33 cellular contexts compared by ENCODE assay signal in the genomic region with DNA sequence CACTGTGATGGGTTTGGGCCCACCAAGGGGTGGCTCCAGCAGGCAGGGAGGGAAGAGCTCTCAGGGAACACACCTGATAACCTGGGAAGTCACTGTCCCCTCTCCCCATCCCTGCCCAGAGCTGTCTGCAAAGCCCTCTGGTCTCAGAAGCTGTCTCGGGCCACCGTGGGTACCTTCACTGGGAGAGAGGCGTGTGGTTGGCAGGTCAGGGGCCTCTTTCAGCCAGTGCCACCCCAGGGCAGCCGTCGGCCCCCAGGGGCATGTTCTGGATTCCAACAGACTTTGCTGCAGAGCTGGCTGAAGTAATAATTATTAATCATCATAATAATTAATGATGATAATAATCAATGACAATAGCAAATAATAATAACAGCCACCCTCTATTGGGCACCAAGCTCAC. TPM values are rescaled to one million over a fixed set of nuclear protein-coding genes. Genes with fewer than 3 reads are reported as not detected.
DNase-seq lines count a peak whose midpoint lies in the region; TF ChIP-seq lines count a peak whose summit lies in the region.
"Had no signal": no experiment of that assay in that cellular context is flagged by ENCODE, and none has a peak within 500 bp of the region (broad histone marks: within the 10 kb centered on the region; RNA-seq: fewer than 3 reads in every experiment).

No MANE protein-coding gene starts in this region.

- TF ChIP-seq POLR2A in spleen (IDR thresholded peaks at IDR 0.05) = no peak

- no peak overlapping the region for H3K23ac ChIP-seq in neuronal stem cell (ENCODE audit: low read depth, low read length, poor library complexity)

- intact Hi-C loops in spleen (cut with DNase I; ENCODE audit: low total_unique reads) = no loop called here

- H4K8ac ChIP-seq in neuronal stem cell (ENCODE audit: low read depth, low read length) = no peak overlapping the region

- H2BK12ac ChIP-seq in neuronal stem cell (ENCODE audit: low read length) = no peak overlapping the region

- CTCF ChIA-PET in activated naive CD4-positive, alpha-beta T cell treated with anti-CD3 and anti-CD28 coated beads, Interleukin-2, amount 10 ng/mL, durations not matched to agents 7 days and 5 days (lab: Charles Lee) = no interaction called here

- WGBS in neuronal stem cell (ENCODE audit: extremely low coverage in 2 of 2, insufficient read length in 2 of 2, insufficient replicate concordance in 1 of 2), 2 donors = no CpG with 5 or more reads among the region's 5 CpGs
- WGBS in spleen, 5 donors = 62 to 94% (median 82%) methylated on average over 5 of the region's 5 CpGs

- H3K18ac ChIP-seq in neuronal stem cell (ENCODE audit: low read length) = no peak overlapping the region

- H2BK5ac ChIP-seq in neuronal stem cell (ENCODE audit: low read length) = no peak overlapping the region

- H2AK5ac ChIP-seq in neuronal stem cell (ENCODE audit: low read depth, low read length) = peak overlapping the region; percentile 83

- no peaks in the 10 kb centered on the region for H3K4me1 Mint-ChIP-seq in activated naive CD4-positive, alpha-beta T cell treated with anti-CD3 and anti-CD28 coated beads, Interleukin-2, amount 10 ng/mL, durations not matched to agents 7 days and 5 days
- H3K4me1 Mint-ChIP-seq: B cell; CD14-positive monocyte; CD4-positive, alpha-beta memory T cell; CD4-positive, CD25-positive, alpha-beta regulatory T cell; CD8-positive, alpha-beta memory T cell had no signal

- no peak overlapping the region for H2BK15ac ChIP-seq in neuronal stem cell (ENCODE audit: low read length)

- H3K4me2 ChIP-seq in neuronal stem cell (ENCODE audit: insufficient read depth, low read length, poor library complexity, severe bottlenecking) (no peak overlapping the region), osteoblast (ENCODE audit: insufficient read depth, low read length) (no peak overlapping the region)
- H3K4me2 ChIP-seq: A549; BLaER1; BLaER1 treated with 17β-estradiol and CSF1 and Interleukin-3, amounts not matched to agents 10 nM and 100 nM had no signal

- peaks cover 4% of the 10 kb centered on the region for H3K79me1 ChIP-seq in neuronal stem cell (ENCODE audit: low read depth, low read length)

- no peaks in the 10 kb centered on the region for H3K79me2 ChIP-seq in osteoblast (ENCODE audit: insufficient read depth, low read length)

- no peak overlapping the region for H2BK120ac ChIP-seq in neuronal stem cell (ENCODE audit: low read depth, low read length)

- no peak overlapping the region for H3K4ac ChIP-seq in neuronal stem cell (ENCODE audit: low read length)

- peaks cover 13% of the 10 kb centered on the region for H3K27me3 Mint-ChIP-seq in activated naive CD4-positive, alpha-beta T cell treated with anti-CD3 and anti-CD28 coated beads, Interleukin-2, amount 10 ng/mL, durations not matched to agents 7 days and 5 days
- H3K27me3 Mint-ChIP-seq: CD4-positive, alpha-beta memory T cell; CD4-positive, alpha-beta T cell; CD4-positive, CD25-positive, alpha-beta regulatory T cell had no signal

- H3K36me3 Mint-ChIP-seq in activated naive CD4-positive, alpha-beta T cell treated with anti-CD3 and anti-CD28 coated beads, Interleukin-2, amount 10 ng/mL, durations not matched to agents 7 days and 5 days = no peaks in the 10 kb centered on the region
- H3K36me3 Mint-ChIP-seq: CD14-positive monocyte; CD4-positive, alpha-beta memory T cell; CD4-positive, CD25-positive, alpha-beta regulatory T cell; CD8-positive, alpha-beta memory T cell; CD8-positive, alpha-beta T cell had no signal

- peak overlapping the region; percentile 6 for H3K9ac ChIP-seq in NT2/D1 (ENCODE audit: insufficient read length, low read depth)
- no peak overlapping the region for H3K9ac ChIP-seq in neuronal stem cell (ENCODE audit: low read depth, low read length, poor library complexity)
- H3K9ac ChIP-seq: BLaER1; BLaER1 treated with 17β-estradiol and CSF1 and Interleukin-3, amounts not matched to agents 10 nM and 100 nM had no signal

- H3K14ac ChIP-seq in neuronal stem cell (ENCODE audit: low read length) = no peak overlapping the region

- TF ChIP-seq CTCF in osteoblast (IDR thresholded peaks at IDR 0.05; ENCODE audit: extremely low read depth, low read depth, low read length) (no peak), spleen (IDR thresholded peaks at IDR 0.05 in 8 of 11, conservative IDR thresholded peaks at IDR 0.05 in 3 of 11) (no peak), coronary artery (IDR thresholded peaks at IDR 0.05) (no peak)

- H3K9me3 Mint-ChIP-seq in activated naive CD4-positive, alpha-beta T cell treated with anti-CD3 and anti-CD28 coated beads, Interleukin-2, amount 10 ng/mL, durations not matched to agents 7 days and 5 days = no peaks in the 10 kb centered on the region
- H3K9me3 Mint-ChIP-seq: CD4-positive, alpha-beta T cell; CD4-positive, CD25-positive, alpha-beta regulatory T cell; CD8-positive, alpha-beta memory T cell; CD8-positive, alpha-beta T cell had no signal

- H3K36me3 ChIP-seq in NT2/D1 (ENCODE audit: insufficient read depth, insufficient read length, low read length) = peaks cover 5% of the 10 kb centered on the region
- peaks cover 0 to 36% of the 10 kb centered on the region in 2 donors for H3K36me3 ChIP-seq in neuronal stem cell (replicated peaks in 1 of 2; ENCODE audit: control insufficient read depth in 2 of 2, insufficient read depth in 2 of 2, low read length in 2 of 2)
- no peaks in the 10 kb centered on the region for H3K36me3 ChIP-seq in osteoblast (ENCODE audit: insufficient read depth, low read length)
- H3K36me3 ChIP-seq in spleen = no peaks in the 10 kb centered on the region
- H3K36me3 ChIP-seq: BE2C had no signal

- H3K4me1 ChIP-seq in NT2/D1 (ENCODE audit: insufficient read depth, insufficient read length) (peaks cover 30% of the 10 kb centered on the region), neuronal stem cell (ENCODE audit: control insufficient read depth in 2 of 2, insufficient read depth in 1 of 2, low read depth in 1 of 2, low read length in 2 of 2) (peaks cover 5 to 7% of the 10 kb centered on the region in 2 donors), osteoblast (ENCODE audit: insufficient read depth, low read length) (no peaks in the 10 kb centered on the region), spleen (peaks cover 0 to 9% (median 0%) of the 10 kb centered on the region in 6 donors)
- H3K4me1 ChIP-seq: A549, Caco-2 had no signal

- 0 out of 2 replicates have a peak, but pooled peaks cover under 1% of the 10 kb centered on the region for H3K9me3 ChIP-seq in NT2/D1 (ENCODE audit: insufficient read depth, low read length)
- H3K9me3 ChIP-seq in neuronal stem cell (replicated peaks in 1 of 2; ENCODE audit: control insufficient read depth in 2 of 2, insufficient read depth in 1 of 2, low read depth in 1 of 2, low read length in 2 of 2) = peaks cover 0 to 5% of the 10 kb centered on the region in 2 donors
- H3K9me3 ChIP-seq in osteoblast (ENCODE audit: low read depth, low read length) = no peaks in the 10 kb centered on the region
- H3K9me3 ChIP-seq in spleen = peaks cover 0 to 3% (median 0%) of the 10 kb centered on the region in 8 donors
- H3K9me3 ChIP-seq: BE2C had no signal

- H4K20me1 ChIP-seq in osteoblast (ENCODE audit: insufficient read depth, low read length) = no peaks in the 10 kb centered on the region

- no peak overlapping the region for H3K4me3 ChIP-seq in NT2/D1 (ENCODE audit: insufficient read length, low read depth)
- H3K4me3 ChIP-seq in neuronal stem cell (ENCODE audit: low read length in 2 of 2) = no peak overlapping the region
- H3K4me3 ChIP-seq in osteoblast (ENCODE audit: insufficient read depth, low read length) = no peak overlapping the region
- H3K4me3 ChIP-seq in spleen = no peak overlapping the region
- no peak overlapping the region for H3K4me3 ChIP-seq in coronary artery
- H3K4me3 ChIP-seq: A549; BLaER1; BLaER1 treated with 17β-estradiol and CSF1 and Interleukin-3, amounts not matched to agents 10 nM and 100 nM had no signal

- DNase-seq in NT2/D1 (ENCODE audit: low read depth, low spot score) (no peak), neuronal stem cell (ENCODE audit: low spot score) (no peak), osteoblast (ENCODE audit: insufficient read length, low spot score, missing footprints) (peak; percentile 44), spleen (peak; percentile 55), SHP77 (lab: John Stamatoyannopoulos, UW) (no peak), coronary artery (ENCODE audit: low spot score) (no peak), NCI-H1105 treated with DMSO at 0.1 percent for 48 hours (lab: John Stamatoyannopoulos, UW) (no peak)
- no peak for DNase-seq in activated naive CD4-positive, alpha-beta T cell treated with anti-CD3 and anti-CD28 coated beads, Interleukin-2, amount 10 ng/mL, durations not matched to agents 7 days and 5 days
- DNase-seq: ACHN; AML-193; C1 segment of cervical spinal cord; Calu3; CD4-positive, alpha-beta memory T cell; CD4-positive, alpha-beta T cell; CD4-positive, CD25-positive, alpha-beta regulatory T cell; CD8-positive, alpha-beta memory T cell; CD8-positive, alpha-beta T cell; COR-L47; DMS 273 treated with DMSO at 0.1 percent for 48 hours; DMS153; DMS79; DMS79 treated with DMSO at 0.1 percent for 48 hours; DND-41; EL had no signal

- H2AFZ ChIP-seq in neuronal stem cell (ENCODE audit: low read length) (no peak overlapping the region), osteoblast (ENCODE audit: low read length) (no peak overlapping the region)

- no peak overlapping the region for H3K27ac ChIP-seq in neuronal stem cell (replicated peaks; ENCODE audit: low read length)
- no peak overlapping the region for H3K27ac ChIP-seq in osteoblast (ENCODE audit: low read depth, low read length)
- no peak overlapping the region for H3K27ac ChIP-seq in spleen
- no peak overlapping the region for H3K27ac ChIP-seq in coronary artery
- H3K27ac ChIP-seq: 22Rv1; A549; BLaER1 treated with 17β-estradiol and CSF1 and Interleukin-3, amounts not matched to agents 10 nM and 100 nM; C4-2B had no signal

- H4K91ac ChIP-seq in neuronal stem cell (ENCODE audit: low read depth, low read length, poor library complexity) = no peak overlapping the region

- no peak overlapping the region for H3K4me3 Mint-ChIP-seq in activated naive CD4-positive, alpha-beta T cell treated with anti-CD3 and anti-CD28 coated beads, Interleukin-2, amount 10 ng/mL, durations not matched to agents 7 days and 5 days
- H3K4me3 Mint-ChIP-seq: B cell; CD14-positive monocyte; CD4-positive, alpha-beta memory T cell; CD4-positive, alpha-beta T cell; CD4-positive, CD25-positive, alpha-beta regulatory T cell; CD8-positive, alpha-beta memory T cell; CD8-positive, alpha-beta T cell had no signal

- no peak overlapping the region for H3K27ac Mint-ChIP-seq in activated naive CD4-positive, alpha-beta T cell treated with anti-CD3 and anti-CD28 coated beads, Interleukin-2, amount 10 ng/mL, durations not matched to agents 7 days and 5 days
- H3K27ac Mint-ChIP-seq: B cell; CD14-positive monocyte; CD4-positive, alpha-beta memory T cell; CD4-positive, alpha-beta T cell; CD4-positive, CD25-positive, alpha-beta regulatory T cell; CD8-positive, alpha-beta T cell had no signal

- H3K27me3 ChIP-seq in NT2/D1 (ENCODE audit: insufficient read depth, insufficient read length) (no peaks in the 10 kb centered on the region), neuronal stem cell (ENCODE audit: control insufficient read depth in 3 of 3, insufficient read depth in 3 of 3, low read depth in 1 of 3, low read length in 3 of 3) (no peaks in the 10 kb centered on the region), osteoblast (ENCODE audit: insufficient read depth, low read length) (peaks cover 9% of the 10 kb centered on the region), spleen (replicated peaks in 1 of 7) (peaks cover 0 to 9% (median 0%) of the 10 kb centered on the region in 7 donors)
- H3K27me3 ChIP-seq: BE2C; BLaER1; BLaER1 treated with 17β-estradiol and CSF1 and Interleukin-3, amounts not matched to agents 10 nM and 100 nM had no signal

RNA-seq across cellular contexts. Expression of a gene that starts 21.1 kb away (rescaled TPM):
- 5.6 TPM for polyA plus RNA-seq in neuronal stem cell (2013, experiment 1 of 2)
- polyA plus RNA-seq in neuronal stem cell (2013, experiment 2 of 2) = 5.4 TPM
- total RNA-seq in osteoblast (0.36 and 0.59 TPM in 2 replicates), spleen (1 to 10 TPM in 4 of 7 donors, under 1 TPM in 3; 0.26 to 2.0 (median 1.1) TPM)
- under 1 TPM; 0.02 to 0.58 (median 0.52) TPM for polyA plus RNA-seq in spleen
- total RNA-seq: CD4-positive, CD25-positive, alpha-beta regulatory T cell had no signal
- polyA plus RNA-seq: CD14-positive monocyte; CD4-positive, CD25-positive, alpha-beta regulatory T cell had no signal

Comparison
In these comparisons a context has a peak if more than half of its experiments do, and no peak if none do; other contexts are left out.
1. DNase-seq: peak in osteoblast (single experiment) and spleen (single experiment); none in NT2/D1 (single experiment), neuronal stem cell (single experiment), SHP77 (0 of 2), coronary artery (single experiment), NCI-H1105 treated with DMSO at 0.1 percent for 48 hours (single experiment) and activated naive CD4-positive, alpha-beta T cell treated with anti-CD3 and anti-CD28 coated beads, Interleukin-2, amount 10 ng/mL, durations not matched to agents 7 days and 5 days (single experiment).